ENCODE assay signal across 29 cellular contexts in genomic region chr2:191630313-191630712, GRCh38.
"Had no signal": no experiment of that assay in that cellular context is flagged by ENCODE, and none has a peak within 500 bp of the region (broad histone marks: within the 10 kb centered on the region; RNA-seq: fewer than 3 reads in every experiment).

No MANE protein-coding gene starts in this region.

- H3K27me3 Mint-ChIP-seq: activated B cell treated with CpG ODN at 0.5 μM for 24 hours; activated naive CD4-positive, alpha-beta T cell treated with anti-CD3 and anti-CD28 coated beads, Interleukin-2, amount 50 U/mL, for 24 hours; central memory CD8-positive, alpha-beta T cell had no signal

- H3K36me3 ChIP-seq: ascending aorta, Peyer's patch, SJCRH30 had no signal

- H3K9me3 Mint-ChIP-seq: activated B cell treated with CpG ODN at 0.5 μM for 24 hours; activated CD4-positive, alpha-beta memory T cell treated with anti-CD3 and anti-CD28 coated beads, Interleukin-2, amount 10 ng/mL, durations not matched to agents 7 days and 5 days; activated naive CD4-positive, alpha-beta T cell treated with anti-CD3 and anti-CD28 coated beads, Interleukin-2, amount 50 U/mL, for 24 hours; central memory CD8-positive, alpha-beta T cell; T-helper 1 cell treated with Interleukin-12 subunit alpha and Interleukin-12 subunit beta and Interleukin-4 antibody, amounts not matched to agents 30 μg/mL and 1 μg/mL, for 36 hours had no signal

- H3K9me3 ChIP-seq: ascending aorta, body of pancreas, Peyer's patch, SJCRH30 had no signal

- H3K27ac ChIP-seq: ascending aorta, body of pancreas, KMS-11, Peyer's patch, RWPE1, SJCRH30 had no signal

- DNase-seq: activated B cell treated with CpG ODN at 0.5 μM for 24 hours; activated CD4-positive, alpha-beta memory T cell treated with anti-CD3 and anti-CD28 coated beads, Interleukin-2, amount 10 ng/mL, durations not matched to agents 7 days and 5 days; activated CD4-positive, alpha-beta T cell treated with anti-CD3 and anti-CD28 coated beads for 1 hour; activated CD4-positive, alpha-beta T cell treated with anti-CD3 and anti-CD28 coated beads, Interleukin-2, amount 10 ng/mL, durations not matched to agents 7 days and 5 days; activated effector memory CD4-positive, alpha-beta T cell treated with Interleukin-2 at 50 U/mL for 16 hours; activated naive CD4-positive, alpha-beta T cell; activated T-cell treated with anti-CD3 and anti-CD28 coated beads for 4 hours; amniotic stem cell; body of pancreas; NCI-H1092; NCI-H1417; NCI-H1930; NCI-H2171; NCI-H226; NCI-H69; NK-92 treated with Interleukin-12 subunit alpha and Interleukin-12 subunit beta, amount 100 ng/mL, for 24 hours; OCI-M1; Peyer's patch; Right ventricle myocardium superior; SW 1271; T-helper 9 cell had no signal

- H3K27me3 ChIP-seq: ascending aorta, body of pancreas, Peyer's patch, SJCRH30 had no signal

- H3K4me1 ChIP-seq: ascending aorta, Peyer's patch had no signal

- H3K4me3 ChIP-seq: ascending aorta, body of pancreas, Peyer's patch, SJCRH30 had no signal

- H3K4me3 Mint-ChIP-seq: activated B cell treated with CpG ODN at 0.5 μM for 24 hours; activated CD4-positive, alpha-beta memory T cell treated with anti-CD3 and anti-CD28 coated beads, Interleukin-2, amount 10 ng/mL, durations not matched to agents 7 days and 5 days; activated CD4-positive, alpha-beta T cell treated with anti-CD3 and anti-CD28 coated beads, Interleukin-2, amount 10 ng/mL, durations not matched to agents 7 days and 5 days; activated naive CD4-positive, alpha-beta T cell treated with anti-CD3 and anti-CD28 coated beads, Interleukin-2, amount 50 U/mL, for 24 hours; central memory CD8-positive, alpha-beta T cell; T-helper 1 cell treated with Interleukin-12 subunit alpha and Interleukin-12 subunit beta and Interleukin-4 antibody, amounts not matched to agents 30 μg/mL and 1 μg/mL, for 36 hours had no signal

- ATAC-seq: body of pancreas, SK-N-SH treated with all-trans-retinoic acid at 6 μM for 48 hours had no signal

- H3K27ac Mint-ChIP-seq: activated B cell treated with CpG ODN at 0.5 μM for 24 hours; activated CD4-positive, alpha-beta memory T cell treated with anti-CD3 and anti-CD28 coated beads, Interleukin-2, amount 10 ng/mL, durations not matched to agents 7 days and 5 days; activated CD4-positive, alpha-beta T cell treated with anti-CD3 and anti-CD28 coated beads, Interleukin-2, amount 10 ng/mL, durations not matched to agents 7 days and 5 days; activated naive CD4-positive, alpha-beta T cell treated with anti-CD3 and anti-CD28 coated beads, Interleukin-2, amount 50 U/mL, for 24 hours; T-helper 1 cell treated with Interleukin-12 subunit alpha and Interleukin-12 subunit beta and Interleukin-4 antibody, amounts not matched to agents 30 μg/mL and 1 μg/mL, for 36 hours had no signal
